ENCODE assay signal across 2 cellular contexts in genomic region chr4:185723619-185724150, GRCh38.
TF ChIP-seq lines count a peak whose summit lies in the region.

No MANE protein-coding gene starts in this region.

TF ChIP-seq in GM23338, 12 proteins besides CTCF, POLR2A, EP300 and RAD21 (continued from another document):
- TF ChIP-seq ETS1 (IDR thresholded peaks at IDR 0.05) (no peak), REST (IDR thresholded peaks at IDR 0.05; ENCODE audit: unreplicated experiment) (no peak), ZNF462 (CRISPR knock-in tag; IDR thresholded peaks at IDR 0.05) (no peak), STAT1 (IDR thresholded peaks at IDR 0.05; ENCODE audit: unreplicated experiment) (no peak), POLR2AphosphoS5 (IDR thresholded peaks at IDR 0.05; ENCODE audit: low read depth) (no peak), CREB1 (CRISPR knock-in tag; IDR thresholded peaks at IDR 0.05; ENCODE audit: low read depth) (no peak)

TF ChIP-seq in endothelial cell of umbilical vein, 7 proteins besides CTCF, POLR2A, EP300 and RAD21 (continued from another document):
- TF ChIP-seq MAX (IDR thresholded peaks at IDR 0.05; ENCODE audit: insufficient read depth, insufficient read length) (no peak), FOS (IDR thresholded peaks at IDR 0.05; ENCODE audit: borderline replicate concordance, insufficient read depth, low read length) (no peak)
